25 cellular contexts compared by ENCODE assay signal in genomic region chr11:37110383-37110782, GRCh38.
DNase-seq lines count a peak whose midpoint lies in the region; ATAC-seq and TF ChIP-seq lines count a peak whose summit lies in the region.
"Had no signal": no experiment of that assay in that cellular context is flagged by ENCODE, and none has a peak within 500 bp of the region (broad histone marks: within the 10 kb centered on the region; RNA-seq: fewer than 3 reads in every experiment).

No MANE protein-coding gene starts in this region.

- H3K4me1 ChIP-seq in lower lobe of right lung (no peaks in the 10 kb centered on the region), upper lobe of right lung (no peaks in the 10 kb centered on the region)
- H3K4me1 ChIP-seq: suprapubic skin had no signal

- H3K27me3 ChIP-seq in lower lobe of right lung (ENCODE audit: low read depth): no peaks in the 10 kb centered on the region
- H3K27me3 ChIP-seq in upper lobe of right lung: no peaks in the 10 kb centered on the region
- H3K27me3 ChIP-seq: MG63, suprapubic skin had no signal

- intact Hi-C loops in lower lobe of right lung (cut with DNase I): no loop called here
- intact Hi-C loops in upper lobe of right lung (cut with DNase I): no loop called here

- H3K4me3 ChIP-seq in SK-N-MC (peak overlapping the region; percentile 33), lower lobe of right lung (no peak overlapping the region), upper lobe of right lung (no peak overlapping the region)
- H3K4me3 ChIP-seq: MG63, mucosa of descending colon, suprapubic skin had no signal

- no peaks in the 10 kb centered on the region for H3K9me3 ChIP-seq in SK-N-MC (ENCODE audit: low read depth, low read length)
- H3K9me3 ChIP-seq in lower lobe of right lung: no peaks in the 10 kb centered on the region
- no peaks in the 10 kb centered on the region for H3K9me3 ChIP-seq in upper lobe of right lung
- H3K9me3 ChIP-seq: MG63, mucosa of descending colon, suprapubic skin had no signal

- H3K27ac ChIP-seq in SK-N-MC (peak overlapping the region; percentile 95), lower lobe of right lung (no peak overlapping the region), upper lobe of right lung (peak overlapping the region; percentile 33)
- H3K27ac ChIP-seq: suprapubic skin had no signal

- peak; percentile 90 to 93 for ATAC-seq in lower lobe of right lung
- ATAC-seq in upper lobe of right lung: peak; percentile 94
- ATAC-seq in HG02798 (IDR thresholded peaks at IDR 0.05; ENCODE audit: poor library complexity, unreplicated experiment): no peak
- ATAC-seq: left colon; mucosa of descending colon; Panc1; stimulated activated memory B cell treated with anti-CD40 and anti-IgM and Interleukin-4, amounts not matched to agents 10 μg/mL and 1 μg/mL and 100 μg/mL, for 72 hours had no signal

- DNase-seq in NCI-H1436 (lab: John Stamatoyannopoulos, UW) (peak; percentile 2), NCI-H1436 treated with DMSO at 0.1 percent for 48 hours (lab: John Stamatoyannopoulos, UW) (no peak), SK-N-MC (ENCODE audit: low read depth, low spot score) (peak; percentile 77), lower lobe of right lung (no peak), upper lobe of right lung (no peak), NCI-H774 (lab: John Stamatoyannopoulos, UW) (no peak), kidney glomerular epithelial cell (lab: John Stamatoyannopoulos, UW) (no peak)
- DNase-seq: activated CD8-positive, alpha-beta memory T cell treated with anti-CD3 and anti-CD28 coated beads, Interleukin-2, amount 50 U/mL, for 48 hours; activated effector memory CD4-positive, alpha-beta T cell treated with anti-CD3 and anti-CD28 coated beads, Interleukin-2, amount 50 U/mL, for 16 hours; DMS53; endodermal cell; H7; left colon; MG63; mucosa of descending colon; NCI-H187; NCI-H345; posterior cingulate gyrus; stimulated activated CD4-positive, alpha-beta T cell treated with anti-CD3 and anti-CD28 coated beads, Interleukin-2, amount 100 ng/mL, for 24 hours; T-helper 2 cell; WERI-Rb-1 had no signal

- H3K36me3 ChIP-seq in SK-N-MC (ENCODE audit: insufficient read depth, low read length) (no peaks in the 10 kb centered on the region), lower lobe of right lung (no peaks in the 10 kb centered on the region), upper lobe of right lung (no peaks in the 10 kb centered on the region)
- H3K36me3 ChIP-seq: MG63, suprapubic skin, WERI-Rb-1 had no signal

- H3K9ac ChIP-seq in SK-N-MC (ENCODE audit: insufficient read length): no peak overlapping the region

- TF ChIP-seq CTCF in lower lobe of right lung (IDR thresholded peaks at IDR 0.05): no peak
- no peak for TF ChIP-seq CTCF in upper lobe of right lung (IDR thresholded peaks at IDR 0.05)

Comparison
In these comparisons a context has a peak if more than half of its experiments do, and no peak if none do; other contexts are left out.
1. DNase-seq: peak in NCI-H1436 (single experiment) and SK-N-MC (single experiment); none in NCI-H1436 treated with DMSO at 0.1 percent for 48 hours (single experiment), lower lobe of right lung (single experiment), upper lobe of right lung (single experiment), NCI-H774 (single experiment) and kidney glomerular epithelial cell (single experiment).